Comparison of ENCODE assay signal across 14 cellular contexts in genomic region chr12:6840428-6841138, GRCh38. TPM values are rescaled to one million over a fixed set of nuclear protein-coding genes. Genes with fewer than 3 reads are reported as not detected.
A peak's percentile ranks its signal among the peaks of the same experiment; 100 is the strongest.
DNase-seq lines count a peak whose midpoint lies in the region; ATAC-seq and TF ChIP-seq lines count a peak whose summit lies in the region.
"Had no signal": no experiment of that assay in that cellular context is flagged by ENCODE, and none has a peak within 500 bp of the region (broad histone marks: within the 10 kb centered on the region; RNA-seq: fewer than 3 reads in every experiment).

Gene GNB3, plus strand, starts transcription at chr12:6840925. Its CDS starts 363 bp downstream, at chr12:6841288.

- H3K27ac ChIP-seq in HUES48 (ENCODE audit: low read depth, low read length) (peak within 1 kb of the TSS; percentile 15), SU-DHL-6 (ENCODE audit: low read depth, low read length) (peak within 1 kb of the TSS; percentile 40), heart left ventricle (peak within 1 kb of the TSS in 8 of 12 donors; percentile 31 to 74 (median 50))
- H3K27ac ChIP-seq in naive thymus-derived CD4-positive, alpha-beta T cell (ENCODE audit: low read depth, low read length): no peak within 1 kb of the TSS

- TF ChIP-seq CTCF in SU-DHL-6 (IDR thresholded peaks at IDR 0.05; ENCODE audit: insufficient read depth, low read length, poor library complexity, severe bottlenecking) (no peak), heart left ventricle (IDR thresholded peaks at IDR 0.05) (no peak), osteocyte (IDR thresholded peaks at IDR 0.05) (no peak)

- H3K9me2 ChIP-seq in SU-DHL-6 (replicated peaks; ENCODE audit: insufficient read depth, low read length): no peaks in the 10 kb centered on the region

- H2AFZ ChIP-seq in SU-DHL-6 (ENCODE audit: low read depth, low read length, severe bottlenecking): no peak within 1 kb of the TSS

- H3K27me3 Mint-ChIP-seq in osteocyte (ENCODE audit: unreplicated experiment): no peaks in the 10 kb centered on the region
- no peaks in the 10 kb centered on the region for H3K27me3 Mint-ChIP-seq in naive thymus-derived CD4-positive, alpha-beta T cell

- no peak within 1 kb of the TSS for H3K4me3 ChIP-seq in HUES48 (ENCODE audit: low read depth, low read length)
- H3K4me3 ChIP-seq in SU-DHL-6 (ENCODE audit: insufficient read depth, low read length, poor library complexity, severe bottlenecking): no peak within 1 kb of the TSS
- H3K4me3 ChIP-seq in heart left ventricle: no peak within 1 kb of the TSS
- H3K4me3 ChIP-seq in naive thymus-derived CD4-positive, alpha-beta T cell (ENCODE audit: low read length): no peak within 1 kb of the TSS

- CTCF ChIA-PET in naive thymus-derived CD4-positive, alpha-beta T cell (lab: Charles Lee): no interaction called here

- DNase-seq in heart left ventricle: peak; percentile 62 to 77 (median 73)
- DNase-seq in osteocyte (ENCODE audit: extremely low spot score, unreplicated experiment): no peak
- no peak for DNase-seq in HCEC 1CT
- no peak for DNase-seq in naive thymus-derived CD4-positive, alpha-beta T cell
- DNase-seq: activated CD8-positive, alpha-beta memory T cell treated with anti-CD3 and anti-CD28 coated beads, Interleukin-2, amount 50 U/mL, for 4 hours; activated naive CD4-positive, alpha-beta T cell treated with Interleukin-2 at 50 U/mL for 16 hours; NCI-H748 treated with DMSO at 0.1 percent for 48 hours; stimulated activated CD4-positive, alpha-beta T cell treated with anti-CD3 and anti-CD28 coated beads, Interleukin-4, amount 100 ng/mL, for 1 hour; stimulated activated CD8-positive, alpha-beta memory T cell treated with anti-CD3 and anti-CD28 coated beads, Interleukin-4, amount 100 ng/mL, for 48 hours; T-helper 2 cell had no signal

- H3K4me1 Mint-ChIP-seq in osteocyte (ENCODE audit: unreplicated experiment): no peaks in the 10 kb centered on the region
- H3K4me1 Mint-ChIP-seq in naive thymus-derived CD4-positive, alpha-beta T cell: peaks cover 0 to 3% (median 0%) of the 10 kb centered on the region in 7 donors
- H3K4me1 Mint-ChIP-seq: CD14-positive monocyte had no signal

- H4K20me1 ChIP-seq in SU-DHL-6 (ENCODE audit: low read depth, low read length): no peaks in the 10 kb centered on the region

- H3K27ac Mint-ChIP-seq in osteocyte (ENCODE audit: unreplicated experiment): no peak within 1 kb of the TSS
- H3K27ac Mint-ChIP-seq in naive thymus-derived CD4-positive, alpha-beta T cell: no peak within 1 kb of the TSS

- H3K36me3 ChIP-seq in HUES48 (ENCODE audit: control insufficient read depth, insufficient read depth, low read length) (peaks cover 82% of the 10 kb centered on the region), SU-DHL-6 (ENCODE audit: low read length) (no peaks in the 10 kb centered on the region), heart left ventricle (peaks cover 0 to 79% (median 50%) of the 10 kb centered on the region in 9 donors)
- peaks cover 0 to 6% (median 0%) of the 10 kb centered on the region in 3 experiments for H3K36me3 ChIP-seq in naive thymus-derived CD4-positive, alpha-beta T cell (ENCODE audit: control insufficient read depth in 2 of 3, insufficient read depth in 3 of 3, low read length in 3 of 3)

- ATAC-seq in heart left ventricle (peak; percentile 69 to 86 (median 74)), GM21528 (IDR thresholded peaks at IDR 0.05; ENCODE audit: low FRiP score, unreplicated experiment) (no peak)
- ATAC-seq in naive thymus-derived CD4-positive, alpha-beta T cell: no peak

- no peaks in the 10 kb centered on the region for H3K9me3 Mint-ChIP-seq in osteocyte (ENCODE audit: unreplicated experiment)
- no peaks in the 10 kb centered on the region for H3K9me3 Mint-ChIP-seq in naive thymus-derived CD4-positive, alpha-beta T cell
- H3K9me3 Mint-ChIP-seq: CD14-positive monocyte had no signal

- peaks cover 14% of the 10 kb centered on the region for H3K36me3 Mint-ChIP-seq in osteocyte (ENCODE audit: unreplicated experiment)
- peaks cover 0 to 10% (median 5%) of the 10 kb centered on the region in 5 donors for H3K36me3 Mint-ChIP-seq in naive thymus-derived CD4-positive, alpha-beta T cell

- no peak within 1 kb of the TSS for H3K4me3 Mint-ChIP-seq in osteocyte (ENCODE audit: unreplicated experiment)
- H3K4me3 Mint-ChIP-seq in naive thymus-derived CD4-positive, alpha-beta T cell: no peak within 1 kb of the TSS
- H3K4me3 Mint-ChIP-seq: CD14-positive monocyte had no signal

- POLR2A ChIA-PET in naive thymus-derived CD4-positive, alpha-beta T cell (lab: Charles Lee): interaction anchor here (0.5 to 1.3 kb wide), 6 partner anchors 10 to 243 kb away, joined by 3 read pairs; partner anchors contain the start of genes CDCA3, P3H3 and SPSB2

- no peak for TF ChIP-seq POLR2A in heart left ventricle (IDR thresholded peaks at IDR 0.05)

- peaks cover 4% of the 10 kb centered on the region; the same call in 1 of the 2 replicates for H3K4me1 ChIP-seq in HUES48 (ENCODE audit: control insufficient read depth, insufficient read depth, low read length)
- H3K4me1 ChIP-seq in heart left ventricle: peaks cover 0 to 24% (median 7%) of the 10 kb centered on the region in 12 donors
- peaks cover 0 to 4% of the 10 kb centered on the region in 2 donors for H3K4me1 ChIP-seq in naive thymus-derived CD4-positive, alpha-beta T cell (ENCODE audit: control insufficient read depth in 2 of 2, insufficient read depth in 2 of 2, low read length in 2 of 2)

- peaks cover 4% of the 10 kb centered on the region; the same call in 1 of the 2 replicates for H3F3A ChIP-seq in SU-DHL-6 (ENCODE audit: insufficient read depth)

- no peaks in the 10 kb centered on the region for H3K27me3 ChIP-seq in HUES48 (ENCODE audit: control insufficient read depth, insufficient read depth, low read length)
- no peaks in the 10 kb centered on the region for H3K27me3 ChIP-seq in SU-DHL-6 (ENCODE audit: low read length)
- H3K27me3 ChIP-seq in heart left ventricle: no peaks in the 10 kb centered on the region
- no peaks in the 10 kb centered on the region for H3K27me3 ChIP-seq in naive thymus-derived CD4-positive, alpha-beta T cell (ENCODE audit: control insufficient read depth in 2 of 2, insufficient read depth in 2 of 2, low read length in 2 of 2)

- H3K79me2 ChIP-seq in SU-DHL-6 (ENCODE audit: insufficient read depth, low read length): no peaks in the 10 kb centered on the region

- H3K9ac ChIP-seq in HUES48 (ENCODE audit: low read depth, low read length) (no peak within 1 kb of the TSS), SU-DHL-6 (ENCODE audit: low read length) (peak within 1 kb of the TSS; percentile 44; the same call in 1 of the 2 replicates)

- 21 to 51% (median 33%) methylated on average over 14 to 18 of the region's 18 CpGs for WGBS in heart left ventricle, 4 donors

- intact Hi-C loops in heart left ventricle (cut with DNase I): no loop called here
- intact Hi-C loops in naive thymus-derived CD4-positive, alpha-beta T cell (cut with micrococcal nuclease): no loop called here

- peak within 1 kb of the TSS; percentile 43 for H3K4me2 ChIP-seq in SU-DHL-6 (ENCODE audit: low read depth, low read length, poor library complexity, severe bottlenecking)

- H3K9me3 ChIP-seq in HUES48 (ENCODE audit: control insufficient read depth, insufficient read depth, low read length) (no peaks in the 10 kb centered on the region), SU-DHL-6 (ENCODE audit: insufficient read depth, low read length) (no peaks in the 10 kb centered on the region), heart left ventricle (no peaks in the 10 kb centered on the region)
- H3K9me3 ChIP-seq in naive thymus-derived CD4-positive, alpha-beta T cell (ENCODE audit: control insufficient read depth in 2 of 3, low read length in 3 of 3): no peaks in the 10 kb centered on the region

RNA-seq across cellular contexts. Expression of gene GNB3, which starts in this region (rescaled TPM):
- 10 to 100 TPM in 2 of 9 donors, 1 to 10 TPM in 6, under 1 TPM in 1; 0.64 to 12.4 (median 6.2) TPM for total RNA-seq in heart left ventricle
- polyA plus RNA-seq in heart left ventricle: 1 to 10 TPM; 1.9 to 6.2 TPM
- 8.3 and 10.6 TPM in 2 replicates for total RNA-seq in osteocyte
- total RNA-seq in naive thymus-derived CD4-positive, alpha-beta T cell: 10 to 100 TPM in 2 of 5 experiments, 1 to 10 TPM in 2, under 1 TPM in 1; 0.63 to 11.8 (median 3.2) TPM
- polyA plus RNA-seq in naive thymus-derived CD4-positive, alpha-beta T cell: under 1 TPM in 1 of 2 donors, not detected in 1; 0.23 TPM
- polyA plus RNA-seq: CD14-positive monocyte had no signal

Comparison
In these comparisons a context has a peak if more than half of its experiments do, and no peak if none do; other contexts are left out.
1. ATAC-seq: peak in heart left ventricle (4 of 4); none in GM21528 (single experiment) and naive thymus-derived CD4-positive, alpha-beta T cell (single experiment).
2. DNase-seq: peak in heart left ventricle (5 of 5); none in osteocyte (single experiment), HCEC 1CT (single experiment) and naive thymus-derived CD4-positive, alpha-beta T cell (0 of 9).